Comparison of ENCODE assay signal across 4 cellular contexts in the genomic region with DNA sequence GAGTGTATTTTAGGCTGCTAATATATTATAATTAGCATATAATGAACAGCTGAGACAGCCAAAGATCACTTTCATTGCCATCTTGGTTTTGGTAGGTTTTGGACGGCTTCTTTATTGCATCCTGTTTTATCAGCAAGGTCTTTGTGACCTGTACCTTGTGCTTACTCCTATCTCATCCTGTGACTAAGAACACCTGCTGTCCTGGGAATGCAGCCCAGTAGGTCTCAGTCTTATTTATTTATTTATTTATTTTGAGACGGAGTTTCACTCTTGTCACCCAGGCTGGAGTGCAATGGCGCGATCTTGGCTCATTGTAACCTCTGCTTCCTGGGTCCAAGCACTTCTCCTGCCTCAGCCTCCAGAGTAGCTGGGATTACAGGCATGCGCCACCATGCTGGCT. TPM values are rescaled to one million over a fixed set of nuclear protein-coding genes. Genes with fewer than 3 reads are reported as not detected.
"Had no signal": no experiment of that assay in that cellular context is flagged by ENCODE, and none has a peak within 500 bp of the region (broad histone marks: within the 10 kb centered on the region; RNA-seq: fewer than 3 reads in every experiment).

No MANE protein-coding gene starts in this region.

RNA-seq across cellular contexts. Expression of gene STEAP4, which starts 31.8 kb away (rescaled TPM):
- total RNA-seq: GM23338, HepG2, HFFc6, HT1080 had no signal
- polyA plus RNA-seq: HepG2 had no signal

RNA-seq across cellular contexts. Expression of gene SRI, which starts 55.0 kb away (rescaled TPM):
- polyA plus RNA-seq: HepG2 had no signal
